Comparison of ENCODE assay signal across 10 cellular contexts in the genomic region with DNA sequence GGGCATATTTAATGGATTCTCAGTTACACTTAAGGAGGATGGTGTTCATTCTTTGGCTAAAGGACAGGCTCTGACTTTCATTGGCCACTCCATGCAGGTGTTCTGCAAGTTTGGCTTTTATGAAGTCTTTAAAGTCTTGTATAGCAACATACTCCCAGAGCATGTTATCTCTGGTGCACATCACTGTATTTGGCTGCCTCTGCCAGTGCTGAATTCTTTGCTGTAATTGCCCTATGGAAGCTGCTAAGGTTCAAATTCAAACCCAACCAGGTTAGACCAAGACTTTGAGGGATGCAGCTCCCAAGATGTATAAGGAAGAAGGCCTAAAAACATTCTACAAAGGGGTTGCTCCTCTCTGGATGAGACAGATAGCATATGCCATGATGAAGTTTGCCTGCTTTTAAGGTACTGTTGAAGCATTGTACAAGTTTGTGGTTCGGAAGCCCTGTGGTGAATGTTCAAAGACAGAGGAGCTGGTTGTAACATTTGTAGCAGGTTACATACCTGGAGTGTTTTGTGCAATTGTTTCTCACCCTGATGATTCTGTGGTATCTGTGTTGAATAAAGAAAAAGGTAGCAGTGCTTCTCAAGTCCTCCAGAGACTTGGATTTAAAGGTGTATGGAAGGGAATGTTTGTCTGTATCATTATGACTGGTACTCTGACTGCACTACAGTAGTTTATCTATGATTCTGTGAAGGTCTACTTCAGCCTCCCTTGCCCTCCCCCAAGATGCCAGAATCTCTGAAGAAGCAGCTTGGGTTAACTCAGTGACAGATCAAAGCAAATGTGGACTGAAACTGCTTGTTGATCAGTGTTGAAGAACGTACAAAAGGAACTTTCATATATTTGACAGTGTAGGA. TPM values are rescaled to one million over a fixed set of nuclear protein-coding genes. Genes with fewer than 3 reads are reported as not detected.
DNase-seq lines count a peak whose midpoint lies in the region; ATAC-seq and TF ChIP-seq lines count a peak whose summit lies in the region.
"Had no signal": no experiment of that assay in that cellular context is flagged by ENCODE, and none has a peak within 500 bp of the region (broad histone marks: within the 10 kb centered on the region; RNA-seq: fewer than 3 reads in every experiment).

No MANE protein-coding gene starts in this region.

- ATAC-seq in GM18511 (IDR thresholded peaks at IDR 0.05; ENCODE audit: unreplicated experiment) (peak; percentile 73), HG02678 (IDR thresholded peaks at IDR 0.05; ENCODE audit: unreplicated experiment) (peak; percentile 73), GM18873 (IDR thresholded peaks at IDR 0.05; ENCODE audit: low FRiP score, unreplicated experiment) (no peak)
- ATAC-seq in natural killer cell treated with Interleukin-12 subunit alpha and Interleukin-12 subunit beta and Interleukin-15 and Interleukin-18, amount 100 ng/mL, for 72 hours: peak; percentile 60 to 65

- no peaks in the 10 kb centered on the region for H3K9me3 ChIP-seq in ovary

- no peaks in the 10 kb centered on the region for H3K27me3 ChIP-seq in ovary

- no peak for TF ChIP-seq EP300 in ovary (IDR thresholded peaks at IDR 0.05)

- no peak for TF ChIP-seq POLR2A in ovary (IDR thresholded peaks at IDR 0.05)

- H3K36me3 ChIP-seq in ovary: no peaks in the 10 kb centered on the region

- H3K9me3 Mint-ChIP-seq in T-helper 2 cell treated with Interferon-gamma antibody and Interleukin-4, amounts not matched to agents 5 μg/mL and 100 μg/mL, for 36 hours: no peaks in the 10 kb centered on the region
- no peaks in the 10 kb centered on the region for H3K9me3 Mint-ChIP-seq in natural killer cell treated with Interleukin-12 subunit alpha and Interleukin-12 subunit beta and Interleukin-15 and Interleukin-18, amount 100 ng/mL, for 72 hours

- no peak overlapping the region for H3K27ac ChIP-seq in ovary
- H3K27ac ChIP-seq: epithelial cell of prostate had no signal

- peaks cover 51% of the 10 kb centered on the region for H3K4me1 Mint-ChIP-seq in T-helper 2 cell treated with Interferon-gamma antibody and Interleukin-4, amounts not matched to agents 5 μg/mL and 100 μg/mL, for 36 hours (ENCODE audit: low read depth)
- H3K4me1 Mint-ChIP-seq in natural killer cell treated with Interleukin-12 subunit alpha and Interleukin-12 subunit beta and Interleukin-15 and Interleukin-18, amount 100 ng/mL, for 72 hours (ENCODE audit: low read depth in 2 of 2): peaks cover 30 to 56% of the 10 kb centered on the region in 2 donors

- H3K27me3 Mint-ChIP-seq in T-helper 2 cell treated with Interferon-gamma antibody and Interleukin-4, amounts not matched to agents 5 μg/mL and 100 μg/mL, for 36 hours (ENCODE audit: low read depth): no peaks in the 10 kb centered on the region
- H3K27me3 Mint-ChIP-seq in natural killer cell treated with Interleukin-12 subunit alpha and Interleukin-12 subunit beta and Interleukin-15 and Interleukin-18, amount 100 ng/mL, for 72 hours: no peaks in the 10 kb centered on the region

- H3K36me3 Mint-ChIP-seq in T-helper 2 cell treated with Interferon-gamma antibody and Interleukin-4, amounts not matched to agents 5 μg/mL and 100 μg/mL, for 36 hours (ENCODE audit: low read depth): peaks cover 29% of the 10 kb centered on the region
- H3K36me3 Mint-ChIP-seq in natural killer cell treated with Interleukin-12 subunit alpha and Interleukin-12 subunit beta and Interleukin-15 and Interleukin-18, amount 100 ng/mL, for 72 hours: peaks cover 6% of the 10 kb centered on the region

- H3K27ac Mint-ChIP-seq in T-helper 2 cell treated with Interferon-gamma antibody and Interleukin-4, amounts not matched to agents 5 μg/mL and 100 μg/mL, for 36 hours: peak overlapping the region; percentile 96
- H3K27ac Mint-ChIP-seq in natural killer cell treated with Interleukin-12 subunit alpha and Interleukin-12 subunit beta and Interleukin-15 and Interleukin-18, amount 100 ng/mL, for 72 hours: peak overlapping the region; percentile 78 to 84

- DNase-seq in T-helper 2 cell treated with Interferon-gamma antibody and Interleukin-4, amounts not matched to agents 5 μg/mL and 100 μg/mL, for 36 hours (ENCODE audit: low spot score): no peak
- DNase-seq in natural killer cell treated with Interleukin-12 subunit alpha and Interleukin-12 subunit beta and Interleukin-15 and Interleukin-18, amount 100 ng/mL, for 72 hours (ENCODE audit: low spot score): no peak
- DNase-seq in stimulated activated CD4-positive, alpha-beta T cell treated with anti-CD3 and anti-CD28 coated beads, Interleukin-1b, Interleukin-23, amount 100 ng/mL, for 48 hours: no peak
- DNase-seq in ovary: no peak
- no peak for DNase-seq in NCI-H69 (lab: John Stamatoyannopoulos, UW)
- DNase-seq: kidney had no signal

- 84 to 87% (median 85%) methylated on average over 2 of the region's 2 CpGs for WGBS in ovary, 3 donors

- intact Hi-C loops in ovary (cut with DNase I): no loop called here

- no peaks in the 10 kb centered on the region for H3K4me1 ChIP-seq in ovary (ENCODE audit: insufficient read depth)

- TF ChIP-seq CTCF in ovary (IDR thresholded peaks at IDR 0.05): no peak

- no peak overlapping the region for H3K4me3 ChIP-seq in ovary

- H3K4me3 Mint-ChIP-seq in T-helper 2 cell treated with Interferon-gamma antibody and Interleukin-4, amounts not matched to agents 5 μg/mL and 100 μg/mL, for 36 hours: peak overlapping the region; percentile 80
- H3K4me3 Mint-ChIP-seq in natural killer cell treated with Interleukin-12 subunit alpha and Interleukin-12 subunit beta and Interleukin-15 and Interleukin-18, amount 100 ng/mL, for 72 hours: peak overlapping the region; percentile 87

RNA-seq across cellular contexts. Expression of a gene that starts 19.4 kb away (rescaled TPM):
- total RNA-seq in natural killer cell treated with Interleukin-12 subunit alpha and Interleukin-12 subunit beta and Interleukin-15 and Interleukin-18, amount 100 ng/mL, for 72 hours: 10 to 100 TPM in 1 of 2 donors, 1 to 10 TPM in 1; 6.2 to 17.3 TPM
- 10 to 100 TPM; 10.6 to 16.7 (median 11.3) TPM for total RNA-seq in ovary
- polyA plus RNA-seq in ovary: 10 to 100 TPM in 1 of 2 donors, 1 to 10 TPM in 1; 9.1 to 17.9 TPM

RNA-seq across cellular contexts. Expression of a gene that starts 19.7 kb away (rescaled TPM):
- 10 to 100 TPM; 46.0 to 61.7 TPM for total RNA-seq in natural killer cell treated with Interleukin-12 subunit alpha and Interleukin-12 subunit beta and Interleukin-15 and Interleukin-18, amount 100 ng/mL, for 72 hours
- total RNA-seq in ovary: 10 to 100 TPM; 28.1 to 76.7 (median 68.3) TPM
- 100 to 1,000 TPM; 102 to 169 TPM for polyA plus RNA-seq in ovary
